ENCODE assay signal across 19 cellular contexts in the genomic region with DNA sequence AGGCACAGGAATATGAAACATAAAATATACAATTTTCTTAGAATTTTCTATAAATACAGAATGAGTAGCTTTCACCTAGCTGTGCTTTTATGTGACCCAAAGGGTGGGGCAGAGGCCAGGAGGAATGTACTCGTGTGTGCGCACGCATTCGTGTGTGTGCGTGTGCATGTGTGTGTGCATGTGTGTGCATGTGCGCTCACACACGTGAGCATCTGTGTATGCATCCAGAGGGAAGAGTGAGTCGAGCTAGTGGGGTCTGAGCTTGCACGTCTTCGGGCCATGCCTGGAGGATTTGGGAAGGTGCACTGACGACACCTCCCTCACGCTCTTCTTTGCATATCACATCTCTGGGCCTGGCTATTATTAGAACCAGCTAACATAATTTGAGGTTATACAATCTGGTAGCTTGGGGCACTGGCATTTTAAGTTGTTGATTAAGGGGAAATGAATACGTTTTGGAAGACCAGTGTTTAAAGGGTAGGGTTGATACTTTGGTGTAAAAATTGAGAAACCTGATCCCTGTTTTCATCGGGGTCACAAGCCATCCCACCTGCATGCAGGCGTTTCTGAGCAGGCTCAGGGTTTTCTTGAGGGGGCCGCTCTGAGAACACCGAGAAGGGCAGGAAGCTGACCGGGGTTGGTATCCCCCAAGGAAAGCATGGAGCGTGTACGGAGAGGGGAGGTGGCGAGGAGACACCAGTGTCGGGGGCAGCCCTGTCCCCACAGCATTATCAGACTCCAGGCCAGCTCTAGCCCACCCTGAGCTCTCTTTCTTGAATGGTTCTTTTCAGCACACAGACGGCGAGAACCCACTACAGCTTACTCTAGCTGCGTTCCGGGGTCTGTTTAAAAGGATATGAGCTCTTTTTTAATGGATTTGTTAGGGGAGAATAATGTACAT.
DNase-seq lines count a peak whose midpoint lies in the region; ATAC-seq and TF ChIP-seq lines count a peak whose summit lies in the region.
"Had no signal": no experiment of that assay in that cellular context is flagged by ENCODE, and none has a peak within 500 bp of the region (broad histone marks: within the 10 kb centered on the region; RNA-seq: fewer than 3 reads in every experiment).

No MANE protein-coding gene starts in this region.

- no peak overlapping the region for H3K9ac ChIP-seq in neural progenitor cell

- no peak for TF ChIP-seq CTCF in CD14-positive monocyte (IDR thresholded peaks at IDR 0.05)
- no peak for TF ChIP-seq CTCF in cardiac muscle cell (IDR thresholded peaks at IDR 0.05; ENCODE audit: low read depth, low read length)
- no peak for TF ChIP-seq CTCF in neural progenitor cell (IDR thresholded peaks at IDR 0.05)

- POLR2A ChIA-PET in T-cell (lab: Charles Lee): interaction anchor here (1.1 to 1.6 kb wide), 2 partner anchors 10 to 28 kb away, joined by 4 read pairs; no protein-coding TSS in a partner anchor

- H3K36me3 Mint-ChIP-seq in CD14-positive monocyte: peaks cover 63 to 81% of the 10 kb centered on the region in 2 donors
- peaks cover 24% of the 10 kb centered on the region for H3K36me3 Mint-ChIP-seq in T-cell
- peaks cover 6% of the 10 kb centered on the region for H3K36me3 Mint-ChIP-seq in neural progenitor cell

- H3K27ac ChIP-seq in cardiac muscle cell (peak overlapping the region; percentile 0), neural progenitor cell (no peak overlapping the region)
- H3K27ac ChIP-seq: HL-60, ovary had no signal

- no peaks in the 10 kb centered on the region for H3K79me2 ChIP-seq in neural progenitor cell (ENCODE audit: low read depth)

- H4K20me1 ChIP-seq in neural progenitor cell (ENCODE audit: low read depth): peaks cover 4% of the 10 kb centered on the region

- ATAC-seq in T-cell (replicated peaks in 1 of 4) (no peak), GM18870 (IDR thresholded peaks at IDR 0.05; ENCODE audit: unreplicated experiment) (no peak)

- intact Hi-C loops in CD14-positive monocyte (cut with micrococcal nuclease): loop anchor here in 1 of 2 donors (2.0 kb wide), 1 partner anchor 14 kb away; no protein-coding TSS in a partner anchor

- H3K27me3 ChIP-seq in cardiac muscle cell (no peaks in the 10 kb centered on the region), neural progenitor cell (no peaks in the 10 kb centered on the region)
- H3K27me3 ChIP-seq: ovary had no signal

- H3K27ac Mint-ChIP-seq in CD14-positive monocyte (peak overlapping the region in 3 of 7 donors; percentile 12 to 61 (median 16)), T-cell (peak overlapping the region; percentile 2 to 46), neural progenitor cell (peak overlapping the region; percentile 70)

- H3K4me3 Mint-ChIP-seq in CD14-positive monocyte: no peak overlapping the region
- peak overlapping the region in 1 of 3 donors; percentile 4 for H3K4me3 Mint-ChIP-seq in T-cell
- H3K4me3 Mint-ChIP-seq in neural progenitor cell: no peak overlapping the region

- H3K4me1 Mint-ChIP-seq in CD14-positive monocyte: peaks cover 40% of the 10 kb centered on the region
- peaks cover 70 to 75% (median 72%) of the 10 kb centered on the region in 3 donors for H3K4me1 Mint-ChIP-seq in T-cell
- peaks cover 49% of the 10 kb centered on the region for H3K4me1 Mint-ChIP-seq in neural progenitor cell

- CTCF ChIA-PET in T-cell (lab: Charles Lee): interaction anchor here in 1 of 2 donors (0.6 to 1.1 kb wide), 3 partner anchors 12 to 99 kb away, joined by 3 to 4 read pairs (median 4); no protein-coding TSS in a partner anchor

- H3K4me1 ChIP-seq in cardiac muscle cell (ENCODE audit: low read depth) (peaks cover 36% of the 10 kb centered on the region), neural progenitor cell (peaks cover 12% of the 10 kb centered on the region)

- H3K36me3 ChIP-seq in cardiac muscle cell (no peaks in the 10 kb centered on the region), neural progenitor cell (no peaks in the 10 kb centered on the region)
- H3K36me3 ChIP-seq: ovary had no signal

- H3K4me2 ChIP-seq in neural progenitor cell: no peak overlapping the region

- H3K9me3 Mint-ChIP-seq in CD14-positive monocyte (peaks cover 0 to 2% (median 0%) of the 10 kb centered on the region in 7 donors), T-cell (no peaks in the 10 kb centered on the region), neural progenitor cell (no peaks in the 10 kb centered on the region)

- no peak overlapping the region for H2AFZ ChIP-seq in neural progenitor cell (replicated peaks)

- H3K9me3 ChIP-seq in cardiac muscle cell (ENCODE audit: low read depth) (no peaks in the 10 kb centered on the region), neural progenitor cell (ENCODE audit: low read depth) (no peaks in the 10 kb centered on the region)
- H3K9me3 ChIP-seq: ovary had no signal

- no peak overlapping the region for H3K4me3 ChIP-seq in cardiac muscle cell
- no peak overlapping the region for H3K4me3 ChIP-seq in neural progenitor cell
- H3K4me3 ChIP-seq: ovary had no signal

- peaks cover 4% of the 10 kb centered on the region for H3F3A ChIP-seq in neural progenitor cell (ENCODE audit: low read depth)

- no peaks in the 10 kb centered on the region for H3K27me3 Mint-ChIP-seq in CD14-positive monocyte (ENCODE audit: low read depth in 3 of 3)
- H3K27me3 Mint-ChIP-seq in T-cell: no peaks in the 10 kb centered on the region
- no peaks in the 10 kb centered on the region for H3K27me3 Mint-ChIP-seq in neural progenitor cell (ENCODE audit: insufficient read depth, low read depth)

- peak; percentile 23 for DNase-seq in CD14-positive monocyte (ENCODE audit: low spot score)
- DNase-seq in T-cell: no peak
- no peak for DNase-seq in cardiac muscle cell (ENCODE audit: low read depth in 1 of 2, low spot score in 1 of 2)
- DNase-seq in neural progenitor cell (ENCODE audit: low spot score): no peak
- no peak for DNase-seq in superior temporal gyrus (ENCODE audit: extremely low spot score)
- DNase-seq in T1000 (lab: John Stamatoyannopoulos, UW): no peak
- no peak for DNase-seq in NCI-H1417 (lab: John Stamatoyannopoulos, UW)
- DNase-seq: activated CD8-positive, alpha-beta memory T cell treated with anti-CD3 and anti-CD28 coated beads, Interleukin-2, amount 50 U/mL, for 4 hours; caudate nucleus; DMS79 treated with DMSO at 0.1 percent for 48 hours; hippocampal formation; kidney; midbrain; NCI-H2081; NCI-H510A treated with DMSO at 0.1 percent for 48 hours; ovary; stimulated activated CD4-positive, alpha-beta T cell treated with anti-CD3 and anti-CD28 coated beads, Interleukin-4, amount 100 ng/mL, for 24 hours had no signal
